In genomic region chr10:91007656-91008055, GRCh38 we compare ENCODE assay signal across 28 cellular contexts.
A peak's percentile ranks its signal among the peaks of the same experiment; 100 is the strongest.
DNase-seq lines count a peak whose midpoint lies in the region; ATAC-seq and TF ChIP-seq lines count a peak whose summit lies in the region.
"Had no signal": no experiment of that assay in that cellular context is flagged by ENCODE, and none has a peak within 500 bp of the region (broad histone marks: within the 10 kb centered on the region; RNA-seq: fewer than 3 reads in every experiment).

No MANE protein-coding gene starts in this region.

- H3K27ac Mint-ChIP-seq in T-helper 2 cell treated with Interferon-gamma antibody and Interleukin-4, amounts not matched to agents 5 μg/mL and 100 μg/mL, for 36 hours = no peak overlapping the region
- H3K27ac Mint-ChIP-seq: nephron progenitor cell had no signal

- H3K4ac ChIP-seq in trophoblast cell (ENCODE audit: low read depth, low read length) = no peak overlapping the region

- H4K12ac ChIP-seq in trophoblast cell (ENCODE audit: low read depth, low read length) = no peak overlapping the region

- no peak overlapping the region for H3K14ac ChIP-seq in trophoblast cell (ENCODE audit: low read length)

- H3K4me3 Mint-ChIP-seq in T-helper 2 cell treated with Interferon-gamma antibody and Interleukin-4, amounts not matched to agents 5 μg/mL and 100 μg/mL, for 36 hours = no peak overlapping the region
- H3K4me3 Mint-ChIP-seq: activated T-helper 1 cell treated with anti-CD3 and anti-CD28 coated beads, Interleukin-12 subunit alpha, Interleukin-12 subunit beta, Interleukin-2, Interleukin-4 antibody, amounts not matched to agents 30 ng/mL and 10 ng/mL and 1 ng/mL, durations not matched to agents 14 hours and 24 hours and 36 hours; nephron progenitor cell had no signal

- no peak overlapping the region for H3K9ac ChIP-seq in BLaER1 treated with 17β-estradiol and CSF1 and Interleukin-3, amounts not matched to agents 10 nM and 100 nM
- H3K9ac ChIP-seq in trophoblast cell (ENCODE audit: low read length) = no peak overlapping the region

- H3K23ac ChIP-seq in trophoblast cell (ENCODE audit: low read length) = no peak overlapping the region

- H3K36me3 ChIP-seq in BLaER1 treated with 17β-estradiol and CSF1 and Interleukin-3, amounts not matched to agents 10 nM and 100 nM = no peaks in the 10 kb centered on the region
- H3K36me3 ChIP-seq in trophoblast cell (ENCODE audit: control insufficient read depth in 1 of 2, insufficient read depth in 2 of 2, low read length in 2 of 2) = no peaks in the 10 kb centered on the region
- H3K36me3 ChIP-seq: ascending aorta, cardiac muscle cell, esophagus squamous epithelium, pancreas, SJCRH30, upper lobe of right lung had no signal

- peaks cover 18% of the 10 kb centered on the region for H3K27me3 Mint-ChIP-seq in T-helper 2 cell treated with Interferon-gamma antibody and Interleukin-4, amounts not matched to agents 5 μg/mL and 100 μg/mL, for 36 hours (ENCODE audit: low read depth)

- TF ChIP-seq CTCF in GM12875 (IDR thresholded peaks at IDR 0.05; ENCODE audit: borderline replicate concordance, insufficient read depth, low read depth, low read length) (no peak), dorsolateral prefrontal cortex (IDR thresholded peaks at IDR 0.05 in 54 of 56, conservative IDR thresholded peaks at IDR 0.05 in 2 of 56; ENCODE audit: low read depth in 1 of 56, partially characterized antibody in 56 of 56) (no peak)

- H2BK12ac ChIP-seq in trophoblast cell (ENCODE audit: low read length) = no peak overlapping the region

- no peak overlapping the region for H3K4me3 ChIP-seq in BLaER1 treated with 17β-estradiol and CSF1 and Interleukin-3, amounts not matched to agents 10 nM and 100 nM
- H3K4me3 ChIP-seq in GM12875 (ENCODE audit: low read depth, low read length) (peak overlapping the region; percentile 6), dorsolateral prefrontal cortex (no peak overlapping the region), trophoblast cell (ENCODE audit: low read depth, low read length) (no peak overlapping the region)
- H3K4me3 ChIP-seq: ascending aorta, cardiac muscle cell, esophagus squamous epithelium, hepatocyte, pancreas, SJCRH30, skin epidermis, upper lobe of right lung had no signal

- no peaks in the 10 kb centered on the region for H3K9me3 Mint-ChIP-seq in T-helper 2 cell treated with Interferon-gamma antibody and Interleukin-4, amounts not matched to agents 5 μg/mL and 100 μg/mL, for 36 hours
- H3K9me3 Mint-ChIP-seq: activated T-helper 1 cell treated with anti-CD3 and anti-CD28 coated beads, Interleukin-12 subunit alpha, Interleukin-12 subunit beta, Interleukin-2, Interleukin-4 antibody, amounts not matched to agents 30 ng/mL and 10 ng/mL and 1 ng/mL, durations not matched to agents 14 hours and 24 hours and 36 hours; nephron progenitor cell had no signal

- H3K27ac ChIP-seq in BLaER1 treated with 17β-estradiol and CSF1 and Interleukin-3, amounts not matched to agents 10 nM and 100 nM = no peak overlapping the region
- peak overlapping the region in 53 of 59 donors; percentile 32 to 98 (median 92) for H3K27ac ChIP-seq in dorsolateral prefrontal cortex
- no peak overlapping the region for H3K27ac ChIP-seq in trophoblast cell (ENCODE audit: low read depth, low read length)
- H3K27ac ChIP-seq: cardiac muscle cell, esophagus squamous epithelium, hepatocyte, pancreas, SJCRH30, upper lobe of right lung had no signal

- H4K20me1 ChIP-seq in BLaER1 treated with 17β-estradiol and CSF1 and Interleukin-3, amounts not matched to agents 10 nM and 100 nM = no peaks in the 10 kb centered on the region

- H2AK5ac ChIP-seq in trophoblast cell (ENCODE audit: low read length) = no peak overlapping the region

- peak overlapping the region; percentile 48 to 73 (median 61); a peak in 20 of 22 replicates for H3K4me2 ChIP-seq in BLaER1 treated with 17β-estradiol and CSF1 and Interleukin-3, amounts not matched to agents 10 nM and 100 nM
- no peak overlapping the region for H3K4me2 ChIP-seq in trophoblast cell (ENCODE audit: low read length)
- H3K4me2 ChIP-seq: hepatocyte had no signal

- intact Hi-C loops in dorsolateral prefrontal cortex (cut with DNase I) = loop anchor here (2.0 to 5.0 kb wide), 4 partner anchors 13 to 243 kb away; no protein-coding TSS in a partner anchor

- peak; percentile 7 for DNase-seq in T-helper 2 cell treated with Interferon-gamma antibody and Interleukin-4, amounts not matched to agents 5 μg/mL and 100 μg/mL, for 36 hours (ENCODE audit: low spot score)
- no peak for DNase-seq in dorsolateral prefrontal cortex
- no peak for DNase-seq in dedifferentiated amniotic fluid mesenchymal stem cell (ENCODE audit: extremely low spot score)
- DNase-seq in trophoblast cell = no peak
- DNase-seq: activated naive CD4-positive, alpha-beta T cell treated with anti-CD3 and anti-CD28 coated beads, Interleukin-2, amount 50 U/mL, for 16 hours; cortex of kidney; esophagus squamous epithelium; foreskin melanocyte; left cardiac atrium; mammary epithelial cell; NCI-H1105; NCI-H1930; NCI-H2227 treated with DMSO at 0.1 percent for 48 hours; NCI-H69; nephron progenitor cell; pancreas; retina; stimulated activated CD8-positive, alpha-beta memory T cell treated with anti-CD3 and anti-CD28 coated beads, Interleukin-4, amount 100 ng/mL, for 48 hours; upper lobe of right lung had no signal

- H4K8ac ChIP-seq in trophoblast cell (ENCODE audit: low read depth, low read length) = no peak overlapping the region

- no peaks in the 10 kb centered on the region for H3K27me3 ChIP-seq in BLaER1 treated with 17β-estradiol and CSF1 and Interleukin-3, amounts not matched to agents 10 nM and 100 nM
- H3K27me3 ChIP-seq in dorsolateral prefrontal cortex (no peaks in the 10 kb centered on the region), trophoblast cell (ENCODE audit: insufficient read depth, low read length) (no peaks in the 10 kb centered on the region)
- H3K27me3 ChIP-seq: ascending aorta, cardiac muscle cell, esophagus squamous epithelium, hepatocyte, pancreas, SJCRH30, upper lobe of right lung had no signal

- no peaks in the 10 kb centered on the region for H3K79me2 ChIP-seq in trophoblast cell (ENCODE audit: control insufficient read depth, insufficient read depth, low read length, poor library complexity)
- H3K79me2 ChIP-seq: hepatocyte had no signal

- no peak overlapping the region for H2BK5ac ChIP-seq in trophoblast cell (ENCODE audit: low read depth, low read length, poor library complexity)

- H2AFZ ChIP-seq in trophoblast cell (ENCODE audit: insufficient read depth, low read length, poor library complexity) = no peak overlapping the region
- H2AFZ ChIP-seq: hepatocyte had no signal

- H4K91ac ChIP-seq in trophoblast cell (ENCODE audit: low read depth, low read length) = no peak overlapping the region

- peaks cover 18 to 74% (median 23%) of the 10 kb centered on the region in 10 experiments for H3K4me1 ChIP-seq in BLaER1 treated with 17β-estradiol and CSF1 and Interleukin-3, amounts not matched to agents 10 nM and 100 nM
- H3K4me1 ChIP-seq in trophoblast cell (ENCODE audit: control insufficient read depth in 1 of 2, insufficient read depth in 2 of 2, low read length in 2 of 2) = peaks cover 0 to 5% of the 10 kb centered on the region in 2 experiments
- H3K4me1 ChIP-seq: pancreas, upper lobe of right lung had no signal

- H3K9me3 ChIP-seq in BLaER1 treated with 17β-estradiol and CSF1 and Interleukin-3, amounts not matched to agents 10 nM and 100 nM (replicated peaks in 1 of 11) = peaks cover 0 to 14% (median 0%) of the 10 kb centered on the region in 11 experiments; a peak in 2 of 22 replicates
- H3K9me3 ChIP-seq in trophoblast cell (ENCODE audit: insufficient read depth, low read depth, low read length) = no peaks in the 10 kb centered on the region
- H3K9me3 ChIP-seq: ascending aorta, esophagus squamous epithelium, pancreas, SJCRH30, upper lobe of right lung had no signal

- no peak overlapping the region for H3K18ac ChIP-seq in trophoblast cell (ENCODE audit: low read length)

- H3K36me3 Mint-ChIP-seq in T-helper 2 cell treated with Interferon-gamma antibody and Interleukin-4, amounts not matched to agents 5 μg/mL and 100 μg/mL, for 36 hours (ENCODE audit: low read depth) = no peaks in the 10 kb centered on the region

- H2BK120ac ChIP-seq in trophoblast cell (ENCODE audit: insufficient read depth, low read length, poor library complexity) = no peak overlapping the region

- no peak for ATAC-seq in GM21528 (IDR thresholded peaks at IDR 0.05; ENCODE audit: low FRiP score, unreplicated experiment)
- ATAC-seq: left cardiac atrium, upper lobe of right lung had no signal

- no peaks in the 10 kb centered on the region for H3K79me1 ChIP-seq in trophoblast cell (ENCODE audit: low read length)

- H3K4me1 Mint-ChIP-seq in T-helper 2 cell treated with Interferon-gamma antibody and Interleukin-4, amounts not matched to agents 5 μg/mL and 100 μg/mL, for 36 hours (ENCODE audit: low read depth) = peaks cover 28% of the 10 kb centered on the region

Comparison
In these comparisons a context has a peak if more than half of its experiments do, and no peak if none do; other contexts are left out.
1. H3K27ac ChIP-seq: peak in dorsolateral prefrontal cortex (53 of 59); none in BLaER1 treated with 17β-estradiol and CSF1 and Interleukin-3, amounts not matched to agents 10 nM and 100 nM (0 of 11) and trophoblast cell (single experiment).